Comparison of ENCODE assay signal across 17 cellular contexts in genomic region chr13:44350775-44351504, GRCh38. TPM values are rescaled to one million over a fixed set of nuclear protein-coding genes. Genes with fewer than 3 reads are reported as not detected.
DNase-seq lines count a peak whose midpoint lies in the region; ATAC-seq and TF ChIP-seq lines count a peak whose summit lies in the region.
"Had no signal": no experiment of that assay in that cellular context is flagged by ENCODE, and none has a peak within 500 bp of the region (broad histone marks: within the 10 kb centered on the region; RNA-seq: fewer than 3 reads in every experiment).

No MANE protein-coding gene starts in this region.

- no peaks in the 10 kb centered on the region for H3K9me3 ChIP-seq in CD8-positive, alpha-beta T cell (ENCODE audit: low read length)
- no peaks in the 10 kb centered on the region for H3K9me3 ChIP-seq in Loucy (ENCODE audit: insufficient read depth, low read depth, low read length)
- H3K9me3 ChIP-seq in naive thymus-derived CD4-positive, alpha-beta T cell (ENCODE audit: control insufficient read depth in 2 of 3, low read length in 3 of 3): no peaks in the 10 kb centered on the region
- H3K9me3 ChIP-seq: testis had no signal

- peak overlapping the region; percentile 69 for H3K4me2 ChIP-seq in Loucy (ENCODE audit: low read depth, low read length, poor library complexity, severe bottlenecking)

- H4K20me1 ChIP-seq in Loucy (ENCODE audit: insufficient read depth, low read length, poor library complexity, severe bottlenecking): no peaks in the 10 kb centered on the region

- H3K27me3 ChIP-seq in CD8-positive, alpha-beta T cell (ENCODE audit: insufficient read depth, low read length): no peaks in the 10 kb centered on the region
- H3K27me3 ChIP-seq in Loucy (ENCODE audit: insufficient read depth, low read length, poor library complexity, severe bottlenecking): no peaks in the 10 kb centered on the region
- H3K27me3 ChIP-seq in foreskin keratinocyte: no peaks in the 10 kb centered on the region
- no peaks in the 10 kb centered on the region for H3K27me3 ChIP-seq in naive thymus-derived CD4-positive, alpha-beta T cell (ENCODE audit: control insufficient read depth in 2 of 2, insufficient read depth in 2 of 2, low read length in 2 of 2)
- H3K27me3 ChIP-seq: testis had no signal

- ATAC-seq in CD8-positive, alpha-beta T cell: peak; percentile 38
- ATAC-seq in foreskin keratinocyte: peak; percentile 54
- no peak for ATAC-seq in naive thymus-derived CD4-positive, alpha-beta T cell

- no peaks in the 10 kb centered on the region for H3K4me1 ChIP-seq in CD8-positive, alpha-beta T cell (ENCODE audit: insufficient read depth, low read length)
- H3K4me1 ChIP-seq in Loucy (ENCODE audit: insufficient read depth, low read length, poor library complexity, severe bottlenecking): peaks cover 36% of the 10 kb centered on the region
- H3K4me1 ChIP-seq in foreskin keratinocyte: no peaks in the 10 kb centered on the region
- peaks cover 0 to 5% of the 10 kb centered on the region in 2 donors for H3K4me1 ChIP-seq in naive thymus-derived CD4-positive, alpha-beta T cell (ENCODE audit: control insufficient read depth in 2 of 2, insufficient read depth in 2 of 2, low read length in 2 of 2)
- H3K4me1 ChIP-seq: testis had no signal

- H3K27ac ChIP-seq in CD8-positive, alpha-beta T cell (ENCODE audit: low read depth, low read length): no peak overlapping the region
- peak overlapping the region; percentile 86 for H3K27ac ChIP-seq in foreskin keratinocyte
- H3K27ac ChIP-seq in naive thymus-derived CD4-positive, alpha-beta T cell (ENCODE audit: low read depth, low read length): no peak overlapping the region
- H3K27ac ChIP-seq: parathyroid adenoma, testis had no signal

- H3K36me3 ChIP-seq in CD8-positive, alpha-beta T cell (ENCODE audit: insufficient read depth, low read length): no peaks in the 10 kb centered on the region
- H3K36me3 ChIP-seq in Loucy (ENCODE audit: insufficient read depth, low read length): no peaks in the 10 kb centered on the region
- H3K36me3 ChIP-seq in naive thymus-derived CD4-positive, alpha-beta T cell (ENCODE audit: control insufficient read depth in 2 of 3, insufficient read depth in 3 of 3, low read length in 3 of 3): no peaks in the 10 kb centered on the region

- H3K27ac Mint-ChIP-seq in CD8-positive, alpha-beta T cell: no peak overlapping the region
- peak overlapping the region in 5 of 9 donors; percentile 49 to 86 (median 80) for H3K27ac Mint-ChIP-seq in naive thymus-derived CD4-positive, alpha-beta T cell
- no peak overlapping the region for H3K27ac Mint-ChIP-seq in T-helper 2 cell treated with Interferon-gamma antibody and Interleukin-4, amounts not matched to agents 5 μg/mL and 100 μg/mL, for 36 hours
- H3K27ac Mint-ChIP-seq: activated CD4-positive, alpha-beta memory T cell treated with anti-CD3 and anti-CD28 coated beads for 36 hours; activated naive CD4-positive, alpha-beta T cell treated with anti-CD3 and anti-CD28 coated beads, Interleukin-2, amount 50 U/mL, for 24 hours; brain had no signal

- H3F3A ChIP-seq in Loucy (ENCODE audit: low read depth): peaks cover 4% of the 10 kb centered on the region; the same call in 1 of the 2 replicates

- no peak overlapping the region for H3K4me3 Mint-ChIP-seq in CD8-positive, alpha-beta T cell
- peak overlapping the region in 1 of 10 donors; percentile 2 for H3K4me3 Mint-ChIP-seq in naive thymus-derived CD4-positive, alpha-beta T cell
- H3K4me3 Mint-ChIP-seq in T-helper 2 cell treated with Interferon-gamma antibody and Interleukin-4, amounts not matched to agents 5 μg/mL and 100 μg/mL, for 36 hours: no peak overlapping the region
- H3K4me3 Mint-ChIP-seq: activated CD4-positive, alpha-beta memory T cell treated with anti-CD3 and anti-CD28 coated beads for 36 hours; activated naive CD4-positive, alpha-beta T cell treated with anti-CD3 and anti-CD28 coated beads, Interleukin-2, amount 50 U/mL, for 24 hours; brain had no signal

- TF ChIP-seq CTCF in CD8-positive, alpha-beta T cell (IDR thresholded peaks at IDR 0.05): no peak
- TF ChIP-seq CTCF in Loucy (conservative IDR thresholded peaks at IDR 0.05; ENCODE audit: low read length) (no peak), foreskin keratinocyte (conservative IDR thresholded peaks at IDR 0.05) (no peak)

- H2AFZ ChIP-seq in Loucy (ENCODE audit: low read length): peak overlapping the region; percentile 31; the same call in 1 of the 2 replicates
- H2AFZ ChIP-seq: parathyroid adenoma had no signal

- CTCF ChIA-PET in CD8-positive, alpha-beta T cell (lab: Charles Lee): no interaction called here
- CTCF ChIA-PET in naive thymus-derived CD4-positive, alpha-beta T cell (lab: Charles Lee): no interaction called here

- POLR2A ChIA-PET in CD8-positive, alpha-beta T cell (lab: Charles Lee): interaction anchor here (0.9 kb wide), 1 partner anchor 9 kb away, joined by 6 read pairs; no protein-coding TSS in a partner anchor
- POLR2A ChIA-PET in naive thymus-derived CD4-positive, alpha-beta T cell (lab: Charles Lee): no interaction called here

- H3K9me3 Mint-ChIP-seq in CD8-positive, alpha-beta T cell: no peaks in the 10 kb centered on the region
- no peaks in the 10 kb centered on the region for H3K9me3 Mint-ChIP-seq in naive thymus-derived CD4-positive, alpha-beta T cell
- H3K9me3 Mint-ChIP-seq in T-helper 2 cell treated with Interferon-gamma antibody and Interleukin-4, amounts not matched to agents 5 μg/mL and 100 μg/mL, for 36 hours: no peaks in the 10 kb centered on the region
- H3K9me3 Mint-ChIP-seq: activated CD4-positive, alpha-beta memory T cell treated with anti-CD3 and anti-CD28 coated beads for 36 hours; activated naive CD4-positive, alpha-beta T cell treated with anti-CD3 and anti-CD28 coated beads, Interleukin-2, amount 50 U/mL, for 24 hours; brain had no signal

- intact Hi-C loops in CD8-positive, alpha-beta T cell (cut with DNase I, micrococcal nuclease): no loop called here
- intact Hi-C loops in naive thymus-derived CD4-positive, alpha-beta T cell (cut with micrococcal nuclease): no loop called here

- no peak overlapping the region for H3K4me3 ChIP-seq in CD8-positive, alpha-beta T cell (ENCODE audit: low read depth, low read length)
- no peak overlapping the region for H3K4me3 ChIP-seq in Loucy (ENCODE audit: low read length, poor library complexity, severe bottlenecking)
- H3K4me3 ChIP-seq in naive thymus-derived CD4-positive, alpha-beta T cell (ENCODE audit: low read length): no peak overlapping the region
- H3K4me3 ChIP-seq: skin epidermis, testis had no signal

- no peaks in the 10 kb centered on the region for H3K27me3 Mint-ChIP-seq in CD8-positive, alpha-beta T cell (ENCODE audit: low read depth)
- peaks cover 0 to 10% (median 3%) of the 10 kb centered on the region in 5 donors for H3K27me3 Mint-ChIP-seq in naive thymus-derived CD4-positive, alpha-beta T cell
- H3K27me3 Mint-ChIP-seq in T-helper 2 cell treated with Interferon-gamma antibody and Interleukin-4, amounts not matched to agents 5 μg/mL and 100 μg/mL, for 36 hours (ENCODE audit: low read depth): peaks cover 12% of the 10 kb centered on the region

- peak overlapping the region; percentile 28 for H3K9ac ChIP-seq in Loucy (ENCODE audit: low read depth, low read length, poor library complexity, severe bottlenecking)
- H3K9ac ChIP-seq: parathyroid adenoma had no signal

- H3K9me2 ChIP-seq in Loucy (replicated peaks; ENCODE audit: low read depth, low read length): no peaks in the 10 kb centered on the region

- H3K4me1 Mint-ChIP-seq in CD8-positive, alpha-beta T cell (ENCODE audit: low read depth): peaks cover 18% of the 10 kb centered on the region
- peaks cover 4 to 38% (median 20%) of the 10 kb centered on the region in 7 donors for H3K4me1 Mint-ChIP-seq in naive thymus-derived CD4-positive, alpha-beta T cell
- peaks cover 13% of the 10 kb centered on the region for H3K4me1 Mint-ChIP-seq in T-helper 2 cell treated with Interferon-gamma antibody and Interleukin-4, amounts not matched to agents 5 μg/mL and 100 μg/mL, for 36 hours (ENCODE audit: low read depth)

- no peaks in the 10 kb centered on the region for H3K36me3 Mint-ChIP-seq in CD8-positive, alpha-beta T cell
- H3K36me3 Mint-ChIP-seq in naive thymus-derived CD4-positive, alpha-beta T cell: no peaks in the 10 kb centered on the region
- no peaks in the 10 kb centered on the region for H3K36me3 Mint-ChIP-seq in T-helper 2 cell treated with Interferon-gamma antibody and Interleukin-4, amounts not matched to agents 5 μg/mL and 100 μg/mL, for 36 hours (ENCODE audit: low read depth)
- H3K36me3 Mint-ChIP-seq: activated CD4-positive, alpha-beta memory T cell treated with anti-CD3 and anti-CD28 coated beads for 36 hours; brain had no signal

- H3K79me2 ChIP-seq in Loucy (ENCODE audit: insufficient read depth, low read length): no peaks in the 10 kb centered on the region
- H3K79me2 ChIP-seq: parathyroid adenoma had no signal

- DNase-seq in CD8-positive, alpha-beta T cell: no peak
- DNase-seq in foreskin keratinocyte (peak; percentile 66 to 81), Ammon's horn (ENCODE audit: low spot score) (no peak)
- DNase-seq in naive thymus-derived CD4-positive, alpha-beta T cell: peak in 6 of 9 donors; percentile 1 to 40 (median 27)
- no peak for DNase-seq in T-helper 2 cell treated with Interferon-gamma antibody and Interleukin-4, amounts not matched to agents 5 μg/mL and 100 μg/mL, for 36 hours (ENCODE audit: low spot score)
- no peak for DNase-seq in activated CD8-positive, alpha-beta memory T cell treated with anti-CD3 and anti-CD28 coated beads for 24 hours
- DNase-seq in activated CD4-positive, alpha-beta T cell treated with anti-CD3 and anti-CD28 coated beads, Interleukin-2, amount 50 U/mL, for 1 hour: no peak
- DNase-seq: activated CD4-positive, alpha-beta memory T cell treated with anti-CD3 and anti-CD28 coated beads for 36 hours; activated T-cell treated with anti-CD3 and anti-CD28 coated beads, Interleukin-2, amount 50 U/mL, for 48 hours; NCI-H1436; NCI-H226; testis had no signal

RNA-seq across cellular contexts. Expression of gene SERP2, which starts 22.7 kb away (rescaled TPM):
- not detected for total RNA-seq in CD8-positive, alpha-beta T cell
- total RNA-seq in foreskin keratinocyte: 4.9 and 6.0 TPM in 2 replicates
- 6.7 and 7.7 TPM in 2 replicates for polyA plus RNA-seq in foreskin keratinocyte
- under 1 TPM in 2 of 5 experiments, not detected in 3; 0.37 to 0.93 TPM for total RNA-seq in naive thymus-derived CD4-positive, alpha-beta T cell
- under 1 TPM in 1 of 2 donors, not detected in 1; 0.58 TPM for polyA plus RNA-seq in naive thymus-derived CD4-positive, alpha-beta T cell
- total RNA-seq: activated CD4-positive, alpha-beta memory T cell treated with anti-CD3 and anti-CD28 coated beads for 36 hours had no signal

Comparison
In these comparisons a context has a peak if more than half of its experiments do, and no peak if none do; other contexts are left out.
1. DNase-seq: peak in foreskin keratinocyte (2 of 2) and naive thymus-derived CD4-positive, alpha-beta T cell (6 of 9); none in CD8-positive, alpha-beta T cell (0 of 7), T-helper 2 cell treated with Interferon-gamma antibody and Interleukin-4, amounts not matched to agents 5 μg/mL and 100 μg/mL, for 36 hours (single experiment), activated CD8-positive, alpha-beta memory T cell treated with anti-CD3 and anti-CD28 coated beads for 24 hours (single experiment), Ammon's horn (single experiment) and activated CD4-positive, alpha-beta T cell treated with anti-CD3 and anti-CD28 coated beads, Interleukin-2, amount 50 U/mL, for 1 hour (single experiment).
2. H3K27ac Mint-ChIP-seq: peak in naive thymus-derived CD4-positive, alpha-beta T cell (5 of 9); none in CD8-positive, alpha-beta T cell (single experiment) and T-helper 2 cell treated with Interferon-gamma antibody and Interleukin-4, amounts not matched to agents 5 μg/mL and 100 μg/mL, for 36 hours (single experiment).